Comparison of ENCODE assay signal across 1 cellular context in the genomic region with DNA sequence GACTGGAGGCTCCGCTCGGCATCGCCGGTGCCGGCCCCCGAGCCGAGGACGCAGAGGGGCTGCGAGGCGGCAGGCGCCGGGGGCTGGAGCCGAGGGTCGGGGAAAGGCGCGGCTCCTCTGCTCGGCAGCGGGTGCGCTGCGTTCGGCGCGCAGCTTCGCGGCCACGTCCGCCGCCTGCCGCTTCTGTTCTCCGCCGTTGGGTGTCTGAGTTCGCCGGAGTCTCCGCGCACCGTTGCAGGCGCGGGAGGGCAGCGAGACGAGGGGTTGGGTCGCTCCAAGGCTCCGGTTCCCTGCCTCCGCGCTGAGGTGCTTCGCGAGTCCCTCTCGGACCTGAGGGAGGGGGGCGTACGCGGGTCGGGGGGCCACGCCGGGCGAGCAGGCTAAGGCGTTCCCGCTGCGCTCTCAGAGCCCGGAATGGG.
TF ChIP-seq lines count a peak whose summit lies in the region.

No MANE protein-coding gene starts in this region.

TF ChIP-seq in H1, 55 proteins besides CTCF, POLR2A, EP300 and RAD21 (continued from another document):
- 0 out of 2 replicates have a peak, but pooled peaks have one; percentile 40 for TF ChIP-seq RBBP5 (IDR thresholded peaks at IDR 0.05; ENCODE audit: borderline replicate concordance, low read depth, low read length)
- TF ChIP-seq SIRT6 (IDR thresholded peaks at IDR 0.05; ENCODE audit: low read length), result no peak
- TF ChIP-seq MAFK (IDR thresholded peaks at IDR 0.05; ENCODE audit: low read depth, low read length), result no peak
- peak; percentile 4 for TF ChIP-seq RNF2 (IDR thresholded peaks at IDR 0.05; ENCODE audit: borderline replicate concordance, low read depth, low read length, missing control alignments, poor library complexity, severe bottlenecking)
- no peak for TF ChIP-seq NANOG (IDR thresholded peaks at IDR 0.05; ENCODE audit: insufficient read depth, low read depth, low read length, poor library complexity, severe bottlenecking)
- TF ChIP-seq SUZ12 (IDR thresholded peaks at IDR 0.05; ENCODE audit: low read length), result no peak; the same call in 1 of the 2 replicates
- TF ChIP-seq HDAC6 (IDR thresholded peaks at IDR 0.05; ENCODE audit: low read depth, low read length), result no peak
- no peak for TF ChIP-seq JUN (IDR thresholded peaks at IDR 0.05; ENCODE audit: low read depth, low read length)
- TF ChIP-seq RFX5 (IDR thresholded peaks at IDR 0.05; ENCODE audit: borderline replicate concordance, low read depth, low read length), result no peak
- TF ChIP-seq GTF2F1 (IDR thresholded peaks at IDR 0.05; ENCODE audit: borderline replicate concordance, low read depth, low read length), result no peak
- TF ChIP-seq SIX5 (IDR thresholded peaks at IDR 0.05; ENCODE audit: low read depth, low read length), result no peak
- TF ChIP-seq SRF (IDR thresholded peaks at IDR 0.05; ENCODE audit: low read depth, low read length), result no peak
- TF ChIP-seq SP1 (IDR thresholded peaks at IDR 0.05; ENCODE audit: low read depth, low read length), result no peak
- no peak for TF ChIP-seq TEAD4 (IDR thresholded peaks at IDR 0.05; ENCODE audit: low read depth, low read length)
- peak; percentile 73 for TF ChIP-seq ASH2L (IDR thresholded peaks at IDR 0.05; ENCODE audit: low read length)
- TF ChIP-seq PHF8 (conservative IDR thresholded peaks at IDR 0.05; ENCODE audit: low read depth, low read length), result no peak
- TF ChIP-seq TBP (IDR thresholded peaks at IDR 0.05; ENCODE audit: low read depth, low read length), result 0 out of 2 replicates have a peak, but pooled peaks have one; percentile 40
- TF ChIP-seq MAX (IDR thresholded peaks at IDR 0.05), result peak; percentile 48; the same call in 1 of the 2 replicates
